In the genomic region with DNA sequence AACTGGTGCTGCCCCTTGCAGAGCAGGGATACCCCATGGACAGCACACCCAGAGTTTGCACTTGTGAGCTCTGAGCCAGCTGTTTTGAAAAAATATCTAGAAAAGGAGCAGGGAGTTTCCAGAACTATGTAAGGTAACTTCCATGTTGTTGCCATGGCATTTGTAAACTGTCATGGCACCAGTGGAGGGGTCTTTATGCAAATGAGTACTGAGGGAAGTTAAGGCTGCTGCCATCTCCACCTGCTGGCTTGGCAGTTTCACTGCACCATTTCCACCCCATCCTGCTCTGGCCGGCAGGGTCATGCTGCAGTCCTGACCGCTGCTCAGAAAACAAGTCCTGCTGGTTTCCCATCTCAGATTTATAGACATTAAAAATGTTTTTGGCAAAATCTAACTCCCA, we compare ENCODE assay signal across 12 cellular contexts. TPM values are rescaled to one million over a fixed set of nuclear protein-coding genes. Genes with fewer than 3 reads are reported as not detected.
DNase-seq lines count a peak whose midpoint lies in the region; ATAC-seq and TF ChIP-seq lines count a peak whose summit lies in the region.
"Had no signal": no experiment of that assay in that cellular context is flagged by ENCODE, and none has a peak within 500 bp of the region (broad histone marks: within the 10 kb centered on the region; RNA-seq: fewer than 3 reads in every experiment).

No MANE protein-coding gene starts in this region.

- ATAC-seq in GM18868 (IDR thresholded peaks at IDR 0.05; ENCODE audit: unreplicated experiment): peak; percentile 92

- H3K27me3 ChIP-seq in spleen (replicated peaks in 1 of 7) (peaks cover 0 to 19% (median 0%) of the 10 kb centered on the region in 7 donors), suprapubic skin (peaks cover 2% of the 10 kb centered on the region)
- H3K27me3 ChIP-seq: SJSA1 had no signal

- H3K4me1 ChIP-seq in spleen: no peaks in the 10 kb centered on the region
- no peaks in the 10 kb centered on the region for H3K4me1 ChIP-seq in suprapubic skin
- H3K4me1 ChIP-seq: parathyroid adenoma, SJSA1 had no signal

- H3K36me3 Mint-ChIP-seq in endothelial cell (ENCODE audit: low read depth, unreplicated experiment): peaks cover 6% of the 10 kb centered on the region

- no peaks in the 10 kb centered on the region for H3K9me3 Mint-ChIP-seq in endothelial cell (ENCODE audit: unreplicated experiment)

- H3K4me3 Mint-ChIP-seq in endothelial cell (ENCODE audit: unreplicated experiment): no peak overlapping the region
- H3K4me3 Mint-ChIP-seq: central memory CD8-positive, alpha-beta T cell had no signal

- TF ChIP-seq EP300 in suprapubic skin (IDR thresholded peaks at IDR 0.05): no peak

- TF ChIP-seq CTCF in 22Rv1 (IDR thresholded peaks at IDR 0.05) (peak; percentile 32), endothelial cell (IDR thresholded peaks at IDR 0.05; ENCODE audit: unreplicated experiment) (peak; percentile 38), GM20000 (IDR thresholded peaks at IDR 0.05; ENCODE audit: extremely low read depth, missing control alignments) (no peak), spleen (IDR thresholded peaks at IDR 0.05 in 8 of 11, conservative IDR thresholded peaks at IDR 0.05 in 3 of 11) (no peak), suprapubic skin (IDR thresholded peaks at IDR 0.05) (no peak)

- H3K4me1 Mint-ChIP-seq in endothelial cell (ENCODE audit: unreplicated experiment): peaks cover 2% of the 10 kb centered on the region
- H3K4me1 Mint-ChIP-seq: central memory CD8-positive, alpha-beta T cell had no signal

- no peak for TF ChIP-seq POLR2A in erythroblast (IDR thresholded peaks at IDR 0.05; ENCODE audit: low read length)
- TF ChIP-seq POLR2A in spleen (IDR thresholded peaks at IDR 0.05): no peak
- no peak for TF ChIP-seq POLR2A in suprapubic skin (IDR thresholded peaks at IDR 0.05)

- H3K27ac Mint-ChIP-seq in endothelial cell (ENCODE audit: unreplicated experiment): no peak overlapping the region

- H3K27me3 Mint-ChIP-seq in endothelial cell (ENCODE audit: unreplicated experiment): peaks cover 2% of the 10 kb centered on the region

- no peaks in the 10 kb centered on the region for H3K36me3 ChIP-seq in spleen
- H3K36me3 ChIP-seq in suprapubic skin: no peaks in the 10 kb centered on the region
- H3K36me3 ChIP-seq: SJSA1 had no signal

- H3K9me3 ChIP-seq in spleen (peaks cover 0 to 42% (median 25%) of the 10 kb centered on the region in 8 donors), suprapubic skin (peaks cover 12% of the 10 kb centered on the region)
- H3K9me3 ChIP-seq: SJSA1 had no signal

- WGBS in spleen, 5 donors: 50 to 77% (median 69%) methylated on average over 2 of the region's 2 CpGs
- WGBS in suprapubic skin: 46% methylated on average over 2 of the region's 2 CpGs

- peak; percentile 46 for DNase-seq in Jurkat, Clone E6-1 (ENCODE audit: low read depth, low spot score)
- DNase-seq in endothelial cell (ENCODE audit: low spot score): no peak
- DNase-seq in erythroblast (lab: John Stamatoyannopoulos, UW): no peak
- no peak for DNase-seq in GM20000 (ENCODE audit: low spot score)
- DNase-seq in spleen: no peak
- DNase-seq in suprapubic skin (ENCODE audit: low spot score in 2 of 2): no peak
- DNase-seq: NCI-H1105 treated with DMSO at 0.1 percent for 48 hours had no signal

- H3K27ac ChIP-seq in 22Rv1 (no peak overlapping the region), spleen (no peak overlapping the region), suprapubic skin (no peak overlapping the region)
- H3K27ac ChIP-seq: parathyroid adenoma, SJSA1 had no signal

- no peak overlapping the region for H3K4me3 ChIP-seq in Jurkat, Clone E6-1 (ENCODE audit: low read length)
- no peak overlapping the region for H3K4me3 ChIP-seq in spleen
- no peak overlapping the region for H3K4me3 ChIP-seq in suprapubic skin
- H3K4me3 ChIP-seq: SJSA1 had no signal

- intact Hi-C loops in spleen (cut with DNase I; ENCODE audit: low total_unique reads): no loop called here

RNA-seq across cellular contexts. Expression of gene SNTG2, which starts 52.3 kb away (rescaled TPM):
- polyA plus RNA-seq in Jurkat, Clone E6-1 (2012; ENCODE audit: insufficient read depth, insufficient read length): 6.5 TPM
- 23.2 TPM for total RNA-seq in endothelial cell (ENCODE audit: unreplicated experiment)
- total RNA-seq in spleen: 10 to 100 TPM; 12.8 to 59.4 (median 21.6) TPM
- 10 to 100 TPM in 2 of 3 donors, 1 to 10 TPM in 1; 1.9 to 17.1 (median 12.7) TPM for polyA plus RNA-seq in spleen
- total RNA-seq in suprapubic skin: 1 to 10 TPM in 3 of 4 donors, under 1 TPM in 1; 0.99 to 3.9 (median 2.3) TPM

Comparison
In these comparisons a context has a peak if more than half of its experiments do, and no peak if none do; other contexts are left out.
1. CTCF ChIP-seq: peak in 22Rv1 (single experiment) and endothelial cell (single experiment); none in GM20000 (single experiment), spleen (0 of 11) and suprapubic skin (0 of 2).